Comparison of ENCODE assay signal across 25 cellular contexts in genomic region chr21:36813071-36813470, GRCh38.
"Had no signal": no experiment of that assay in that cellular context is flagged by ENCODE, and none has a peak within 500 bp of the region (broad histone marks: within the 10 kb centered on the region; RNA-seq: fewer than 3 reads in every experiment).

No MANE protein-coding gene starts in this region.

- H3K4me1 ChIP-seq: left ventricle myocardium inferior, parathyroid adenoma, prostate gland, right lobe of liver, thyroid gland, upper lobe of left lung, uterus had no signal

- H3K4me3 Mint-ChIP-seq: effector memory CD8-positive, alpha-beta T cell; immature natural killer cell; nephron; stimulated activated effector memory CD8-positive, alpha-beta T cell treated with anti-CD3 and anti-CD28 coated beads, Interleukin-12 subunit alpha, Interleukin-12 subunit beta, amount 100 ng/mL, for 72 hours had no signal

- H3K27me3 ChIP-seq: right lobe of liver, suprapubic skin, thyroid gland, upper lobe of left lung, uterus had no signal

- H3K27ac ChIP-seq: left ventricle myocardium inferior, parathyroid adenoma, prostate gland, right lobe of liver, suprapubic skin, thyroid gland, upper lobe of left lung, uterus had no signal

- H3K36me3 ChIP-seq: left ventricle myocardium inferior, prostate gland, right lobe of liver, suprapubic skin, thyroid gland, upper lobe of left lung, uterus had no signal

- H3K9ac ChIP-seq: parathyroid adenoma had no signal

- H2AFZ ChIP-seq: parathyroid adenoma had no signal

- H3K9me3 Mint-ChIP-seq: effector memory CD8-positive, alpha-beta T cell; immature natural killer cell; nephron; stimulated activated effector memory CD8-positive, alpha-beta T cell treated with anti-CD3 and anti-CD28 coated beads, Interleukin-12 subunit alpha, Interleukin-12 subunit beta, amount 100 ng/mL, for 72 hours had no signal

- H3K4me3 ChIP-seq: left ventricle myocardium inferior, lung, prostate gland, right lobe of liver, suprapubic skin, thyroid gland, upper lobe of left lung, uterus had no signal

- H3K9me3 ChIP-seq: left ventricle myocardium inferior, prostate gland, right lobe of liver, suprapubic skin, thyroid gland, upper lobe of left lung, uterus had no signal

- H3K4me1 Mint-ChIP-seq: immature natural killer cell had no signal

- ATAC-seq: effector memory CD8-positive, alpha-beta T cell; left cardiac atrium; right lobe of liver; stimulated activated effector memory CD8-positive, alpha-beta T cell treated with anti-CD3 and anti-CD28 coated beads, Interleukin-12 subunit alpha, Interleukin-12 subunit beta, amount 100 ng/mL, for 72 hours; stimulated activated naive CD8-positive, alpha-beta T cell treated with anti-CD3 and anti-CD28 coated beads, Interleukin-15, Interleukin-2, amounts not matched to agents 100 U/mL and 50 U/mL, for 24 hours had no signal

- H3K36me3 Mint-ChIP-seq: stimulated activated effector memory CD8-positive, alpha-beta T cell treated with anti-CD3 and anti-CD28 coated beads, Interleukin-12 subunit alpha, Interleukin-12 subunit beta, amount 100 ng/mL, for 72 hours had no signal

- H3K27me3 Mint-ChIP-seq: effector memory CD8-positive, alpha-beta T cell had no signal

- DNase-seq: cortex of kidney; effector memory CD8-positive, alpha-beta T cell; erythroblast; foreskin fibroblast; immature natural killer cell; kidney; left cardiac atrium; left ventricle myocardium inferior; mesenchymal stem cell; midbrain; occipital lobe; retina; right lobe of liver; stimulated activated CD4-positive, alpha-beta T cell treated with anti-CD3 and anti-CD28 coated beads, Interleukin-4, amount 100 ng/mL, for 1 hour; stimulated activated CD8-positive, alpha-beta memory T cell treated with anti-CD3 and anti-CD28 coated beads, Interleukin-4, amount 100 ng/mL, for 48 hours; stimulated activated naive CD8-positive, alpha-beta T cell treated with anti-CD3 and anti-CD28 coated beads, Interleukin-15, Interleukin-2, amounts not matched to agents 100 U/mL and 50 U/mL, for 24 hours; thyroid gland; upper lobe of left lung; uterus had no signal

- H3K79me2 ChIP-seq: parathyroid adenoma had no signal

- H3K27ac Mint-ChIP-seq: immature natural killer cell; nephron; stimulated activated effector memory CD8-positive, alpha-beta T cell treated with anti-CD3 and anti-CD28 coated beads, Interleukin-12 subunit alpha, Interleukin-12 subunit beta, amount 100 ng/mL, for 72 hours had no signal
